Comparison of ENCODE assay signal across 14 cellular contexts in the genomic region with DNA sequence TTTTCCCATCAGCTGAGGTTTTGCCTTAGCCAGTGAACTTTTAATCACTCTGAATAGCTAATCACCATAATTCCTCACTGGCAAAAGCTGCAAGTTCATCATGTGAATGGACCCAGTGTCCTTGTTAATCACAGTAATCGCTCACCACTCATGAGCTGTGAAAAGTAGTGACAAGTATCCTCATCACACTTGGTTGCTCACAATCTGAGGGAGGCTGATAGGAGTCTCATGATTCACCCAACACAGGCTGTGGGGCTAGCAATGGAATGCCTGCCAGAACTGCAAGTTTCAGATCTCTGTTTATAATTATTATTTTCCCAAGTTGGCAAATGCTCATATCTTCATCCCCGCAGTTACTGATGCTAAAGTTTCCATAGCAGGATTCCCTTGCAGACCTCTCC.
A peak's percentile ranks its signal among the peaks of the same experiment; 100 is the strongest.
DNase-seq lines count a peak whose midpoint lies in the region; ATAC-seq and TF ChIP-seq lines count a peak whose summit lies in the region.
"Had no signal": no experiment of that assay in that cellular context is flagged by ENCODE, and none has a peak within 500 bp of the region (broad histone marks: within the 10 kb centered on the region; RNA-seq: fewer than 3 reads in every experiment).

No MANE protein-coding gene starts in this region.

- H3K56ac ChIP-seq in mesendoderm (ENCODE audit: low read length), result no peak overlapping the region

- H3K4me2 ChIP-seq in mesendoderm (ENCODE audit: low read length), result no peak overlapping the region
- no peak overlapping the region for H3K4me2 ChIP-seq in smooth muscle cell

- H2AFZ ChIP-seq in smooth muscle cell (ENCODE audit: low read depth), result no peak overlapping the region

- H3K79me1 ChIP-seq in mesendoderm (ENCODE audit: low read length), result no peaks in the 10 kb centered on the region

- H3K27me3 ChIP-seq in heart right ventricle (no peaks in the 10 kb centered on the region), mesendoderm (ENCODE audit: insufficient read depth, low read length, poor library complexity) (no peaks in the 10 kb centered on the region), body of pancreas (no peaks in the 10 kb centered on the region), smooth muscle cell (ENCODE audit: low read depth) (peaks cover 30% of the 10 kb centered on the region)

- no peak overlapping the region for H2AK5ac ChIP-seq in mesendoderm (ENCODE audit: low read length)

- H2BK15ac ChIP-seq in mesendoderm (replicated peaks; ENCODE audit: low read depth), result no peak overlapping the region

- H3K4ac ChIP-seq in mesendoderm (ENCODE audit: low read depth, low read length), result no peak overlapping the region

- peaks cover 0 to 2% (median 0%) of the 10 kb centered on the region in 5 experiments for H3K9me3 Mint-ChIP-seq in brain

- no peak overlapping the region for H3K9ac ChIP-seq in mesendoderm (ENCODE audit: low read length)
- H3K9ac ChIP-seq in smooth muscle cell (ENCODE audit: low read depth), result no peak overlapping the region

- TF ChIP-seq CTCF in brain (conservative IDR thresholded peaks at IDR 0.05) (no peak), heart right ventricle (IDR thresholded peaks at IDR 0.05) (no peak), body of pancreas (IDR thresholded peaks at IDR 0.05) (no peak), smooth muscle cell (IDR thresholded peaks at IDR 0.05; ENCODE audit: borderline replicate concordance, insufficient read depth, poor library complexity, severe bottlenecking) (no peak)

- no peak overlapping the region for H3K18ac ChIP-seq in mesendoderm (ENCODE audit: low read length)

- H3K27me3 Mint-ChIP-seq in brain, result peaks cover 27% of the 10 kb centered on the region
- H3K27me3 Mint-ChIP-seq: B cell; CD4-positive, alpha-beta memory T cell had no signal

- H4K8ac ChIP-seq in mesendoderm (ENCODE audit: low read depth, low read length), result no peak overlapping the region

- H3K4me3 Mint-ChIP-seq in brain, result peak overlapping the region in 1 of 5 experiments; percentile 18
- H3K4me3 Mint-ChIP-seq: B cell; CD4-positive, alpha-beta memory T cell; HFFc6 had no signal

- no peaks in the 10 kb centered on the region for H3K36me3 ChIP-seq in heart right ventricle
- H3K36me3 ChIP-seq in mesendoderm (ENCODE audit: control insufficient read depth, insufficient read depth, low read length), result no peaks in the 10 kb centered on the region
- H3K36me3 ChIP-seq in body of pancreas (replicated peaks in 1 of 2; ENCODE audit: insufficient read depth in 1 of 2, low read depth in 2 of 2), result no peaks in the 10 kb centered on the region
- H3K36me3 ChIP-seq in smooth muscle cell (ENCODE audit: low read depth), result no peaks in the 10 kb centered on the region

- H3K79me2 ChIP-seq in mesendoderm (ENCODE audit: control insufficient read depth, insufficient read depth, low read length) (no peaks in the 10 kb centered on the region), smooth muscle cell (ENCODE audit: low read depth) (no peaks in the 10 kb centered on the region)

- H3K36me3 Mint-ChIP-seq in brain, result no peaks in the 10 kb centered on the region
- H3K36me3 Mint-ChIP-seq: CD4-positive, alpha-beta memory T cell had no signal

- H3K4me3 ChIP-seq in heart right ventricle (no peak overlapping the region), mesendoderm (ENCODE audit: low read length) (no peak overlapping the region), body of pancreas (no peak overlapping the region), smooth muscle cell (no peak overlapping the region)
- H3K4me3 ChIP-seq: K562 had no signal

- H2BK120ac ChIP-seq in mesendoderm (ENCODE audit: low read depth, low read length), result no peak overlapping the region

- H3K4me1 Mint-ChIP-seq in brain, result peaks cover 28% of the 10 kb centered on the region
- H3K4me1 Mint-ChIP-seq: B cell; CD4-positive, alpha-beta memory T cell had no signal

- intact Hi-C loops in heart right ventricle (cut with DNase I) (loop anchor here in 5 of 10 donors (1.0 to 10.0 kb wide), 9 partner anchors 244 to 388 kb away; no protein-coding TSS in a partner anchor), body of pancreas (cut with DNase I) (no loop called here)

- no peak overlapping the region for H3K23ac ChIP-seq in mesendoderm (ENCODE audit: low read length)

- peaks cover 3% of the 10 kb centered on the region for H3F3A ChIP-seq in smooth muscle cell (ENCODE audit: low read depth)

- peak overlapping the region in 3 of 5 experiments; percentile 71 to 80 (median 75) for H3K27ac Mint-ChIP-seq in brain
- H3K27ac Mint-ChIP-seq: B cell; CD4-positive, alpha-beta memory T cell; HFFc6 had no signal

- H4K5ac ChIP-seq in mesendoderm (ENCODE audit: low read length), result no peak overlapping the region

- DNase-seq in D341Med (ENCODE audit: low spot score) (peak; percentile 65), heart right ventricle (peak in 1 of 2 donors; percentile 39), mesendoderm (peak; percentile 62), body of pancreas (no peak), smooth muscle cell (lab: John Stamatoyannopoulos, UW; ENCODE audit: unreplicated experiment) (no peak), NCI-H526 treated with DMSO at 0.1 percent for 48 hours (lab: John Stamatoyannopoulos, UW) (no peak)
- DNase-seq: CD4-positive, alpha-beta memory T cell; DMS 273 treated with DMSO at 0.1 percent for 48 hours; HFFc6; NCI-H146; NCI-H2081 treated with DMSO at 0.1 percent for 48 hours had no signal

- peaks cover 0 to 12% (median 0%) of the 10 kb centered on the region in 11 donors for H3K9me3 ChIP-seq in heart right ventricle
- no peaks in the 10 kb centered on the region for H3K9me3 ChIP-seq in body of pancreas
- H3K9me3 ChIP-seq in smooth muscle cell (replicated peaks; ENCODE audit: low read depth), result no peaks in the 10 kb centered on the region

- peaks cover 0 to 14% (median 0%) of the 10 kb centered on the region in 9 donors for H3K4me1 ChIP-seq in heart right ventricle
- H3K4me1 ChIP-seq in mesendoderm (ENCODE audit: control insufficient read depth, low read depth, low read length), result no peaks in the 10 kb centered on the region
- H3K4me1 ChIP-seq in body of pancreas, result no peaks in the 10 kb centered on the region
- H3K4me1 ChIP-seq in smooth muscle cell (ENCODE audit: low read depth), result no peaks in the 10 kb centered on the region

- no peaks in the 10 kb centered on the region for H4K20me1 ChIP-seq in smooth muscle cell (ENCODE audit: low read depth)

- WGBS in heart right ventricle, 2 donors, result 24 to 38% methylated on average over 2 of the region's 2 CpGs
- no CpG with 5 or more reads among the region's 2 CpGs for WGBS in mesendoderm (ENCODE audit: extremely low coverage, insufficient coverage, low lambda C conversion rate)
- 60 to 64% methylated on average over 2 of the region's 2 CpGs for WGBS in body of pancreas, 2 donors
- WGBS in smooth muscle cell (ENCODE audit: low lambda C conversion rate), result 21% methylated on average over 2 of the region's 2 CpGs

- no peak overlapping the region for H2BK5ac ChIP-seq in mesendoderm (ENCODE audit: low read length)

- H3K27ac ChIP-seq in heart right ventricle (peak overlapping the region; percentile 3 to 85 (median 74)), mesendoderm (ENCODE audit: low read depth, low read length) (no peak overlapping the region), body of pancreas (no peak overlapping the region), smooth muscle cell (ENCODE audit: low read depth) (no peak overlapping the region)

- ATAC-seq in heart right ventricle (peak; percentile 82 to 98 (median 96)), body of pancreas (no peak)
- ATAC-seq: K562 had no signal

- TF ChIP-seq POLR2A in body of pancreas (IDR thresholded peaks at IDR 0.05), result no peak

Comparison
In these comparisons a context has a peak if more than half of its experiments do, and no peak if none do; other contexts are left out.
1. DNase-seq: peak in D341Med (single experiment) and mesendoderm (single experiment); none in body of pancreas (0 of 4), smooth muscle cell (single experiment) and NCI-H526 treated with DMSO at 0.1 percent for 48 hours (single experiment).
2. H3K27ac ChIP-seq: peak in heart right ventricle (10 of 10); none in mesendoderm (single experiment), body of pancreas (0 of 4) and smooth muscle cell (single experiment).